In the genomic region with DNA sequence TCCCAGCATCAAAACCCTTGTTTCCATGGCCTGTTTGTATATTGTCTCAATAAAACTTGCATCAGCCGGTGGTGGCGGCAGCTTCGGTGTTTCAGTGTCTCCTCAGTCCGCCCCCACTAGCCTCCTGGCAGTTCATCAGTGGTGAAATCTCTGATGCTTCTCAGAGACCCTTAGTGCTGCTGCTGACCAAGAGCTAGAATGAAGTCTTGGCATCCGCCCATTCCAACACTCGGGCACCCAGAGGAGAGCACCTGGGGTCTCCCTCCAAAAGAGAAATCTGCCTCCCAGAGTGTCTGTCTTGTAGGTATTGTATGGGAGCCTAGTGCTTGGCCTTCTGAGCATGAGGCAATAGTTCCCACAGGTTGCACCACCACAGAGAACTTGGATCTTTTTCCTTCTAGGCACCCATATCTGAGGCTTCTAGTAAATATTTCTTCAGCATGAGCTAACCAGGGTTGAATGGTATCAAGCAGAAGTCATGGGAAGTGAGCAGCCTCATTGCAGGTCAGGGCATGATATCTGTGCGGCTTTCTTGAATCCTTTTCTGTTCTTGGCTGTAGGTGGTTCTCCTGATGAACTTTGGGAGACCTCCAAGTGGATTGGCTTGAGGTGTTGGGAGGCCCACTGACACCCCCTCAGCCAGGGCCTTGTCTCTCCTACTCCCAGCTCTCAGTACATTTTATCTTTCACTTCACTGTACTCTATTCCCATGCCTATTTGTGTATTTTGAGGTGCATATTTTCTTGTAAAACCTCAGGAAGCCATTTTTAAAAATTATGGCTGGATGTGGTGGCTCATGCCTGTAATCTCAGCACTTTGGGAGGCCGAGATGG, we compare ENCODE assay signal across 14 cellular contexts. TPM values are rescaled to one million over a fixed set of nuclear protein-coding genes. Genes with fewer than 3 reads are reported as not detected.
DNase-seq lines count a peak whose midpoint lies in the region; ATAC-seq and TF ChIP-seq lines count a peak whose summit lies in the region.
"Had no signal": no experiment of that assay in that cellular context is flagged by ENCODE, and none has a peak within 500 bp of the region (broad histone marks: within the 10 kb centered on the region; RNA-seq: fewer than 3 reads in every experiment).

No MANE protein-coding gene starts in this region.

- WGBS in body of pancreas, 2 donors, result 78 to 83% methylated on average over 4 to 8 of the region's 8 CpGs

- peak; percentile 67 for ATAC-seq in body of pancreas
- ATAC-seq in GM21723 (IDR thresholded peaks at IDR 0.05; ENCODE audit: unreplicated experiment), result no peak
- ATAC-seq: activated T-cell treated with anti-CD3 and anti-CD28 coated beads, Interleukin-2, amount 50 U/mL, for 4 hours had no signal

- peak overlapping the region; percentile 22 to 45 (median 40) for H3K27ac ChIP-seq in body of pancreas

- no peak overlapping the region for H3K4me3 Mint-ChIP-seq in activated naive CD4-positive, alpha-beta T cell treated with anti-CD3 and anti-CD28 coated beads, Interleukin-2, amount 50 U/mL, for 24 hours
- no peak overlapping the region for H3K4me3 Mint-ChIP-seq in type B pancreatic cell
- H3K4me3 Mint-ChIP-seq: activated T-cell treated with anti-CD3 and anti-CD28 coated beads, Interleukin-2, amount 50 U/mL, for 4 hours; central memory CD8-positive, alpha-beta T cell had no signal

- intact Hi-C loops in body of pancreas (cut with DNase I), result no loop called here

- no peaks in the 10 kb centered on the region for H3K9me3 ChIP-seq in body of pancreas
- H3K9me3 ChIP-seq: Peyer's patch had no signal

- H3K27me3 ChIP-seq in body of pancreas, result no peaks in the 10 kb centered on the region
- H3K27me3 ChIP-seq: Peyer's patch had no signal

- peaks cover 8% of the 10 kb centered on the region for H3K27me3 Mint-ChIP-seq in activated naive CD4-positive, alpha-beta T cell treated with anti-CD3 and anti-CD28 coated beads, Interleukin-2, amount 50 U/mL, for 24 hours
- peaks cover 11% of the 10 kb centered on the region for H3K27me3 Mint-ChIP-seq in type B pancreatic cell

- no peak for DNase-seq in activated naive CD4-positive, alpha-beta T cell (lab: John Stamatoyannopoulos, UW)
- DNase-seq in body of pancreas, result peak; percentile 32 to 69 (median 48)
- DNase-seq in iris pigment epithelial cell (ENCODE audit: low read depth), result peak; percentile 92
- no peak for DNase-seq in type B pancreatic cell (ENCODE audit: extremely low spot score, unreplicated experiment)
- DNase-seq in medulla oblongata (ENCODE audit: extremely low spot score), result no peak
- no peak for DNase-seq in stimulated activated CD8-positive, alpha-beta memory T cell treated with anti-CD3 and anti-CD28 coated beads, Interleukin-4, amount 100 ng/mL, for 48 hours
- DNase-seq: ACHN; activated T-cell treated with anti-CD3 and anti-CD28 coated beads, Interleukin-2, amount 50 U/mL, for 4 hours; KBM-7; NCI-H2171 had no signal

- peaks cover 14% of the 10 kb centered on the region for H3K4me1 Mint-ChIP-seq in activated naive CD4-positive, alpha-beta T cell treated with anti-CD3 and anti-CD28 coated beads, Interleukin-2, amount 50 U/mL, for 24 hours
- peaks cover 16% of the 10 kb centered on the region for H3K4me1 Mint-ChIP-seq in type B pancreatic cell (ENCODE audit: unreplicated experiment)
- H3K4me1 Mint-ChIP-seq: central memory CD8-positive, alpha-beta T cell had no signal

- H3K27ac Mint-ChIP-seq in activated naive CD4-positive, alpha-beta T cell treated with anti-CD3 and anti-CD28 coated beads, Interleukin-2, amount 50 U/mL, for 24 hours, result peak overlapping the region; percentile 81
- H3K27ac Mint-ChIP-seq in type B pancreatic cell, result peak overlapping the region; percentile 39

- TF ChIP-seq POLR2A in body of pancreas (IDR thresholded peaks at IDR 0.05), result no peak

- no peaks in the 10 kb centered on the region for H3K36me3 Mint-ChIP-seq in activated naive CD4-positive, alpha-beta T cell treated with anti-CD3 and anti-CD28 coated beads, Interleukin-2, amount 50 U/mL, for 24 hours
- H3K36me3 Mint-ChIP-seq in type B pancreatic cell, result peaks cover 14% of the 10 kb centered on the region

- no peak overlapping the region for H3K4me3 ChIP-seq in body of pancreas

- peaks cover 70% of the 10 kb centered on the region for H3K4me1 ChIP-seq in body of pancreas

- no peaks in the 10 kb centered on the region for H3K9me3 Mint-ChIP-seq in activated naive CD4-positive, alpha-beta T cell treated with anti-CD3 and anti-CD28 coated beads, Interleukin-2, amount 50 U/mL, for 24 hours
- no peaks in the 10 kb centered on the region for H3K9me3 Mint-ChIP-seq in type B pancreatic cell
- H3K9me3 Mint-ChIP-seq: activated T-cell treated with anti-CD3 and anti-CD28 coated beads, Interleukin-2, amount 50 U/mL, for 4 hours; central memory CD8-positive, alpha-beta T cell had no signal

- TF ChIP-seq CTCF in body of pancreas (IDR thresholded peaks at IDR 0.05) (no peak), type B pancreatic cell (conservative IDR thresholded peaks at IDR 0.05) (no peak)

- peaks cover 0 to 2% of the 10 kb centered on the region in 2 donors for H3K36me3 ChIP-seq in body of pancreas (replicated peaks in 1 of 2; ENCODE audit: insufficient read depth in 1 of 2, low read depth in 2 of 2)

RNA-seq across cellular contexts. Expression of a gene that starts 13.2 kb away (rescaled TPM):
- 1 to 10 TPM in 1 of 2 donors, under 1 TPM in 1; 0.78 to 3.0 TPM for total RNA-seq in body of pancreas
- total RNA-seq in type B pancreatic cell (ENCODE audit: low replicate concordance), result 0.69 and 2.6 TPM in 2 replicates

RNA-seq across cellular contexts. Expression of a gene that starts 28.2 kb away (rescaled TPM):
- total RNA-seq in body of pancreas (10 to 100 TPM; 25.7 to 66.9 TPM), type B pancreatic cell (ENCODE audit: low replicate concordance) (60.3 and 102 TPM in 2 replicates)

RNA-seq across cellular contexts. Expression of a gene that starts 36.7 kb away (rescaled TPM):
- total RNA-seq in body of pancreas, result 10 to 100 TPM; 18.2 to 25.4 TPM
- 64.9 and 78.1 TPM in 2 replicates for total RNA-seq in type B pancreatic cell (ENCODE audit: low replicate concordance)

RNA-seq across cellular contexts. Expression of a gene that starts 48.0 kb away (rescaled TPM):
- total RNA-seq in body of pancreas, result 10 to 100 TPM; 17.1 to 20.2 TPM
- total RNA-seq in type B pancreatic cell (ENCODE audit: low replicate concordance), result 16.9 and 26.4 TPM in 2 replicates

Comparison
In these comparisons a context has a peak if more than half of its experiments do, and no peak if none do; other contexts are left out.
1. DNase-seq: peak in body of pancreas (4 of 4) and iris pigment epithelial cell (single experiment); none in activated naive CD4-positive, alpha-beta T cell (0 of 4), type B pancreatic cell (single experiment), medulla oblongata (single experiment) and stimulated activated CD8-positive, alpha-beta memory T cell treated with anti-CD3 and anti-CD28 coated beads, Interleukin-4, amount 100 ng/mL, for 48 hours (single experiment).